Comparison of ENCODE assay signal across 28 cellular contexts in genomic region chr1:225207791-225208190, GRCh38.
"Had no signal": no experiment of that assay in that cellular context is flagged by ENCODE, and none has a peak within 500 bp of the region (broad histone marks: within the 10 kb centered on the region; RNA-seq: fewer than 3 reads in every experiment).

No MANE protein-coding gene starts in this region.

- ATAC-seq: effector memory CD8-positive, alpha-beta T cell; esophagus mucosa; foreskin keratinocyte; gastrocnemius medialis; gastroesophageal sphincter; heart left ventricle; heart right ventricle had no signal

- H3K9me3 ChIP-seq: colonic mucosa, esophagus squamous epithelium, gastrocnemius medialis had no signal

- H3K27me3 ChIP-seq: colonic mucosa, esophagus muscularis mucosa, esophagus squamous epithelium, foreskin keratinocyte, gastrocnemius medialis, gastroesophageal sphincter, heart left ventricle, heart right ventricle had no signal

- FAIRE-seq: colon, endometrium, endothelial cell of umbilical vein, frontal cortex had no signal

- H3K27ac ChIP-seq: colonic mucosa, coronary artery, dorsolateral prefrontal cortex, epithelial cell of prostate, esophagus muscularis mucosa, esophagus squamous epithelium, foreskin keratinocyte, gastrocnemius medialis, gastroesophageal sphincter, heart left ventricle, heart right ventricle had no signal

- H3K36me3 ChIP-seq: colonic mucosa, esophagus muscularis mucosa, esophagus squamous epithelium, gastrocnemius medialis, heart left ventricle, heart right ventricle had no signal

- H3K4me1 ChIP-seq: colonic mucosa, esophagus muscularis mucosa, esophagus squamous epithelium, foreskin keratinocyte, gastrocnemius medialis, gastroesophageal sphincter, heart left ventricle, heart right ventricle had no signal

- H3K4me3 ChIP-seq: colonic mucosa, coronary artery, dorsolateral prefrontal cortex, esophagus muscularis mucosa, esophagus squamous epithelium, gastrocnemius medialis, gastroesophageal sphincter, heart left ventricle, heart right ventricle had no signal

- DNase-seq: colonic mucosa; cortex of kidney; dermis blood vessel endothelial cell; dorsolateral prefrontal cortex; effector CD4-positive, alpha-beta T cell; effector CD8-positive, alpha-beta T cell; effector memory CD4-positive, alpha-beta T cell; effector memory CD8-positive, alpha-beta T cell; endodermal cell; erythroblast; esophagus squamous epithelium; foreskin fibroblast; foreskin keratinocyte; foreskin melanocyte; gastrocnemius medialis; glutamatergic neuron; head of caudate nucleus; heart left ventricle; heart right ventricle had no signal
